Comparison of ENCODE assay signal across 8 cellular contexts in genomic region chr5:73451218-73452130, GRCh38. TPM values are rescaled to one million over a fixed set of nuclear protein-coding genes. Genes with fewer than 3 reads are reported as not detected.
DNase-seq lines count a peak whose midpoint lies in the region; ATAC-seq and TF ChIP-seq lines count a peak whose summit lies in the region.

No MANE protein-coding gene starts in this region.

- peaks cover 5% of the 10 kb centered on the region for H3K4me1 ChIP-seq in colonic mucosa

- TF ChIP-seq CTCF in colonic mucosa (IDR thresholded peaks at IDR 0.05): peak; percentile 89

- no peaks in the 10 kb centered on the region for H3K9me3 ChIP-seq in colonic mucosa

- peak overlapping the region; percentile 71 to 99 (median 94) for H3K27ac Mint-ChIP-seq in IgD-negative memory B cell

- no peak overlapping the region for H3K4me3 ChIP-seq in colonic mucosa

- H3K9me3 Mint-ChIP-seq in IgD-negative memory B cell: peaks cover 1 to 12% (median 4%) of the 10 kb centered on the region in 3 donors

- peaks cover 3% of the 10 kb centered on the region for H3K36me3 Mint-ChIP-seq in IgD-negative memory B cell

- no peak overlapping the region for H3K9ac ChIP-seq in colonic mucosa (ENCODE audit: low read depth in 2 of 2, low read length in 2 of 2)

- no peaks in the 10 kb centered on the region for H3K36me3 ChIP-seq in colonic mucosa

- DNase-seq in DMS53 treated with DMSO at 0.1 percent for 48 hours (lab: John Stamatoyannopoulos, UW; ENCODE audit: unreplicated experiment): peak; percentile 27
- peak; percentile 40 for DNase-seq in activated CD4-positive, alpha-beta T cell treated with anti-CD3 and anti-CD28 coated beads for 1 hour
- peak; percentile 71 for DNase-seq in colonic mucosa
- DNase-seq in lung microvascular endothelial cell (ENCODE audit: low read depth in 2 of 2): peak; percentile 54 to 74
- DNase-seq in stimulated activated CD8-positive, alpha-beta memory T cell treated with anti-CD3 and anti-CD28 coated beads, Interleukin-4, amount 100 ng/mL, for 24 hours (ENCODE audit: low read depth): peak; percentile 54
- no peak for DNase-seq in superior temporal gyrus (ENCODE audit: extremely low spot score)

- H3K27me3 Mint-ChIP-seq in IgD-negative memory B cell: peaks cover 50% of the 10 kb centered on the region

- peaks cover 71% of the 10 kb centered on the region for H3K27me3 ChIP-seq in colonic mucosa

- H3K4me1 Mint-ChIP-seq in IgD-negative memory B cell: peaks cover 2 to 26% (median 8%) of the 10 kb centered on the region in 3 donors

- H3K27ac ChIP-seq in colonic mucosa: no peak overlapping the region

- H3K4me3 Mint-ChIP-seq in IgD-negative memory B cell: peak overlapping the region in 3 of 4 donors; percentile 49 to 98 (median 75)

- intact Hi-C loops in colonic mucosa (cut with DNase I): loop anchor here (5.0 kb wide), 4 partner anchors 86 to 369 kb away; no protein-coding TSS in a partner anchor

- ATAC-seq in GM18858 (IDR thresholded peaks at IDR 0.05; ENCODE audit: unreplicated experiment): no peak

RNA-seq across cellular contexts. Expression of gene FOXD1, which starts 2.9 kb away (rescaled TPM):
- not detected for polyA plus RNA-seq in IgD-negative memory B cell
- under 1 TPM; 0.17 to 0.24 TPM for total RNA-seq in colonic mucosa
- total RNA-seq in lung microvascular endothelial cell: 0.22 TPM in 1 of 2 replicates, not detected in the other

RNA-seq across cellular contexts. Expression of gene BTF3, which starts 46.8 kb away (rescaled TPM):
- polyA plus RNA-seq in IgD-negative memory B cell: 735 TPM
- total RNA-seq in colonic mucosa: 100 to 1,000 TPM; 527 to 610 TPM
- 193 and 250 TPM in 2 replicates for total RNA-seq in lung microvascular endothelial cell
